ENCODE assay signal across 23 cellular contexts in the genomic region with DNA sequence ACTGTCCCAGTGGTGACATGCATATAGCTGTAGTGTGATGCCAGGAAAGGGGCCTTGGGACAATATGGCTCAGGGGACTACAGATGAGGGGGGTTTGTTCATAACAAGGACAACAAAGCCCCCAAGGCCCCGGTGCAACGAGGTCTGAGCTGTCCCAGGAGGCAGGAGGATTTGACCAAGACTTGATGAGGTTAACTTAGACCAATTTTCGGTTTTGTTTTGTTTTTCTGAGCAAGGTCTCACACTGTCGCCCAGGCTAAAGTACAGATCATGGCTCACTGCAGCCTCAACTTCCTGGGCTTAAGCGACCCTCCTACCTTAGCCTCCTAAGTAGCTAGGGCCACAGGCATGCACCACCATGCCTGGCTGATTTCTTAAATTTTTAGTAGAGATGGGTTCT.
DNase-seq lines count a peak whose midpoint lies in the region; ATAC-seq, FAIRE-seq and TF ChIP-seq lines count a peak whose summit lies in the region.
"Had no signal": no experiment of that assay in that cellular context is flagged by ENCODE, and none has a peak within 500 bp of the region (broad histone marks: within the 10 kb centered on the region; RNA-seq: fewer than 3 reads in every experiment).

No MANE protein-coding gene starts in this region.

- H3K9ac ChIP-seq in BLaER1 treated with 17β-estradiol and CSF1 and Interleukin-3, amounts not matched to agents 10 nM and 100 nM: no peak overlapping the region
- H3K9ac ChIP-seq: GM23248 had no signal

- ATAC-seq in GM21619 (IDR thresholded peaks at IDR 0.05; ENCODE audit: unreplicated experiment) (peak; percentile 40), HG03354 (IDR thresholded peaks at IDR 0.05; ENCODE audit: poor library complexity, severe bottlenecking, unreplicated experiment) (peak; percentile 64)

- H3K36me3 ChIP-seq in BLaER1 treated with 17β-estradiol and CSF1 and Interleukin-3, amounts not matched to agents 10 nM and 100 nM: no peaks in the 10 kb centered on the region

- DNase-seq in GM19239 (ENCODE audit: insufficient read length, low spot score): peak; percentile 26
- DNase-seq in NCI-H524 treated with DMSO at 0.1 percent for 48 hours (lab: John Stamatoyannopoulos, UW): no peak
- DNase-seq in NCI-H774 (lab: John Stamatoyannopoulos, UW): no peak
- no peak for DNase-seq in activated CD8-positive, alpha-beta memory T cell treated with anti-CD3 and anti-CD28 coated beads, Interleukin-2, amount 50 U/mL, for 4 hours
- DNase-seq in H54 (ENCODE audit: insufficient read length, low spot score): no peak
- DNase-seq: 8988T; Caco-2; CD4-positive, alpha-beta T cell; GDM1; GM23248; HCEC 1CT; NCI-H1048; NCI-H1436 treated with DMSO at 0.1 percent for 48 hours; NCI-H2029 treated with DMSO at 0.1 percent for 48 hours; NCI-H2171 treated with DMSO at 0.1 percent for 48 hours; NCI-H446; PC-9; T-helper 1 cell; T-helper 9 cell had no signal

- peaks cover 6 to 30% (median 20%) of the 10 kb centered on the region in 10 experiments; a peak in 19 of 20 replicates for H3K4me1 ChIP-seq in BLaER1 treated with 17β-estradiol and CSF1 and Interleukin-3, amounts not matched to agents 10 nM and 100 nM
- H3K4me1 ChIP-seq: Caco-2 had no signal

- no peak overlapping the region for H3K4me3 ChIP-seq in BLaER1 treated with 17β-estradiol and CSF1 and Interleukin-3, amounts not matched to agents 10 nM and 100 nM
- H3K4me3 ChIP-seq: GM23248, PC-9 had no signal

- FAIRE-seq in GM19239 (lab: Jason Lieb, UNC): peak; percentile 64
- no peak for FAIRE-seq in H54 (lab: Jason Lieb, UNC)

- H3K27ac ChIP-seq in BLaER1 treated with 17β-estradiol and CSF1 and Interleukin-3, amounts not matched to agents 10 nM and 100 nM: no peak overlapping the region
- H3K27ac ChIP-seq: GM23248, HL-60, PC-9 had no signal

- H3K27me3 ChIP-seq in BLaER1 treated with 17β-estradiol and CSF1 and Interleukin-3, amounts not matched to agents 10 nM and 100 nM: no peaks in the 10 kb centered on the region

- H4K20me1 ChIP-seq in BLaER1 treated with 17β-estradiol and CSF1 and Interleukin-3, amounts not matched to agents 10 nM and 100 nM: no peaks in the 10 kb centered on the region

- H3K4me2 ChIP-seq in BLaER1 treated with 17β-estradiol and CSF1 and Interleukin-3, amounts not matched to agents 10 nM and 100 nM: peak overlapping the region in 8 of 11 experiments; percentile 28 to 61 (median 51); a peak in 16 of 22 replicates
- H3K4me2 ChIP-seq: PC-9 had no signal

- TF ChIP-seq POLR2A in H54 (IDR thresholded peaks at IDR 0.05; ENCODE audit: low read depth, low read length): no peak

- no peaks in the 10 kb centered on the region for H3K9me3 ChIP-seq in BLaER1 treated with 17β-estradiol and CSF1 and Interleukin-3, amounts not matched to agents 10 nM and 100 nM (replicated peaks in 1 of 11)
- H3K9me3 ChIP-seq: Caco-2 had no signal
